ENCODE assay signal across 8 cellular contexts in genomic region chr22:31229402-31230140, GRCh38. TPM values are rescaled to one million over a fixed set of nuclear protein-coding genes. Genes with fewer than 3 reads are reported as not detected.
DNase-seq lines count a peak whose midpoint lies in the region; ATAC-seq and TF ChIP-seq lines count a peak whose summit lies in the region.

No MANE protein-coding gene starts in this region.

- peaks cover 23% of the 10 kb centered on the region for H3K36me3 Mint-ChIP-seq in activated CD4-positive, alpha-beta T cell treated with anti-CD3 and anti-CD28 coated beads, Interleukin-2, amount 10 ng/mL, durations not matched to agents 24 days and 14 days (ENCODE audit: low read depth)
- H3K36me3 Mint-ChIP-seq in activated naive CD8-positive, alpha-beta T cell: peaks cover 4% of the 10 kb centered on the region

- H3K9me3 Mint-ChIP-seq in activated CD4-positive, alpha-beta T cell treated with anti-CD3 and anti-CD28 coated beads, Interleukin-2, amount 10 ng/mL, durations not matched to agents 24 days and 14 days: no peaks in the 10 kb centered on the region
- H3K9me3 Mint-ChIP-seq in activated naive CD8-positive, alpha-beta T cell (ENCODE audit: low read depth): no peaks in the 10 kb centered on the region

- H3K4me1 ChIP-seq in testis: peaks cover 17% of the 10 kb centered on the region

- no peak for ATAC-seq in GM21717 (IDR thresholded peaks at IDR 0.05; ENCODE audit: unreplicated experiment)

- H3K9me3 ChIP-seq in testis: no peaks in the 10 kb centered on the region

- WGBS in testis, 2 donors: 64 to 74% methylated on average over 4 of the region's 4 CpGs

- TF ChIP-seq CTCF in testis (IDR thresholded peaks at IDR 0.05) (no peak), RWPE1 (conservative IDR thresholded peaks at IDR 0.05; ENCODE audit: low read depth) (no peak)

- H3K27ac ChIP-seq in testis (peak overlapping the region in 1 of 2 donors; percentile 69), RWPE1 (no peak overlapping the region)

- H3K4me3 ChIP-seq in testis: no peak overlapping the region

- no peaks in the 10 kb centered on the region for H3K27me3 ChIP-seq in testis

- peak overlapping the region; percentile 91 for H3K27ac Mint-ChIP-seq in activated CD4-positive, alpha-beta T cell treated with anti-CD3 and anti-CD28 coated beads, Interleukin-2, amount 10 ng/mL, durations not matched to agents 24 days and 14 days
- H3K27ac Mint-ChIP-seq in activated naive CD8-positive, alpha-beta T cell: peak overlapping the region; percentile 89

- peak; percentile 72 for DNase-seq in activated CD4-positive, alpha-beta T cell treated with anti-CD3 and anti-CD28 coated beads, Interleukin-2, amount 10 ng/mL, durations not matched to agents 24 days and 14 days
- no peak for DNase-seq in activated CD4-positive, alpha-beta T cell treated with anti-CD3 and anti-CD28 coated beads, Interleukin-2, amount 50 U/mL, for 48 hours
- DNase-seq in iris pigment epithelial cell (ENCODE audit: low read depth) (peak; percentile 42), testis (peak; percentile 81), RWPE1 (ENCODE audit: low spot score) (no peak), retina (no peak)

- POLR2A ChIA-PET in RWPE1 (lab: Yijun Ruan, JAX; ENCODE audit: low non-redundant PET): no interaction called here

- H3K4me1 Mint-ChIP-seq in activated CD4-positive, alpha-beta T cell treated with anti-CD3 and anti-CD28 coated beads, Interleukin-2, amount 10 ng/mL, durations not matched to agents 24 days and 14 days: peaks cover 36% of the 10 kb centered on the region
- H3K4me1 Mint-ChIP-seq in activated naive CD8-positive, alpha-beta T cell (ENCODE audit: low read depth): peaks cover 32% of the 10 kb centered on the region

- CTCF ChIA-PET in RWPE1 (lab: Yijun Ruan, JAX): no interaction called here

- no peak for TF ChIP-seq POLR2A in testis (IDR thresholded peaks at IDR 0.05)

- intact Hi-C loops in activated CD4-positive, alpha-beta T cell treated with anti-CD3 and anti-CD28 coated beads, Interleukin-2, amount 10 ng/mL, durations not matched to agents 24 days and 14 days (cut with micrococcal nuclease): loop anchor here (5.0 kb wide), 2 partner anchors 67 to 83 kb away; partner anchors contain the start of gene RNF185
- intact Hi-C loops in testis (cut with DNase I; ENCODE audit: low total_unique reads): no loop called here

- H3K4me3 Mint-ChIP-seq in activated CD4-positive, alpha-beta T cell treated with anti-CD3 and anti-CD28 coated beads, Interleukin-2, amount 10 ng/mL, durations not matched to agents 24 days and 14 days: peak overlapping the region; percentile 69
- peak overlapping the region; percentile 44 for H3K4me3 Mint-ChIP-seq in activated naive CD8-positive, alpha-beta T cell

- H3K27me3 Mint-ChIP-seq in activated CD4-positive, alpha-beta T cell treated with anti-CD3 and anti-CD28 coated beads, Interleukin-2, amount 10 ng/mL, durations not matched to agents 24 days and 14 days: no peaks in the 10 kb centered on the region
- no peaks in the 10 kb centered on the region for H3K27me3 Mint-ChIP-seq in activated naive CD8-positive, alpha-beta T cell

- no peaks in the 10 kb centered on the region for H3K36me3 ChIP-seq in testis (ENCODE audit: low read depth, missing control alignments)

RNA-seq across cellular contexts. Expression of gene LIMK2, which starts 17.5 kb away (rescaled TPM):
- 34.2 and 35.9 TPM in 2 replicates for total RNA-seq in activated CD4-positive, alpha-beta T cell treated with anti-CD3 and anti-CD28 coated beads, Interleukin-2, amount 10 ng/mL, durations not matched to agents 24 days and 14 days
- total RNA-seq in testis: 100 to 1,000 TPM in 1 of 2 donors, 10 to 100 TPM in 1; 94.0 to 101 TPM
- 51.7 TPM for polyA plus RNA-seq in testis (ENCODE audit: insufficient read depth, low read depth, low replicate concordance)

Comparison
In these comparisons a context has a peak if more than half of its experiments do, and no peak if none do; other contexts are left out.
1. DNase-seq: peak in activated CD4-positive, alpha-beta T cell treated with anti-CD3 and anti-CD28 coated beads, Interleukin-2, amount 10 ng/mL, durations not matched to agents 24 days and 14 days (single experiment), iris pigment epithelial cell (single experiment) and testis (single experiment); none in activated CD4-positive, alpha-beta T cell treated with anti-CD3 and anti-CD28 coated beads, Interleukin-2, amount 50 U/mL, for 48 hours (0 of 2), RWPE1 (single experiment) and retina (single experiment).